ENCODE assay signal across 1 cellular context in the genomic region with DNA sequence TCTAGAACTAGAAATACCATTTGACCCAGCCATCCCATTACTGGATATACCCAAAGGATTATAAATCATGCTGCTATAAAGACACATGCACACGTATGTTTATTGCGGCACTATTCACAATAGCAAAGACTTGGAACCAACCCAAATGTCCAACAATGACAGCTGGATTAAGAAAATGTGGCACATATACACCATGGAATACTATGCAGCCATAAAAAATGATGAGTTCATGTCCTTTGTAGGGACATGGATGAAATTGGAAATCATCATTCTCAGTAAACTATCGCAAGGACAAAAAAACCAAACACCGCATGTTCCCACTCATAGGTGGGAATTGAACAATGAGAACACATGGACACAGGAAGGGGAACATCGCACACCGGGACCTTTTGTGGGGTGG. TPM values are rescaled to one million over a fixed set of nuclear protein-coding genes. Genes with fewer than 3 reads are reported as not detected.
"Had no signal": no experiment of that assay in that cellular context is flagged by ENCODE, and none has a peak within 500 bp of the region (broad histone marks: within the 10 kb centered on the region; RNA-seq: fewer than 3 reads in every experiment).

No MANE protein-coding gene starts in this region.

RNA-seq across cellular contexts. Expression of a gene that starts 58.5 kb away (rescaled TPM):
- polyA plus RNA-seq: IgD-negative memory B cell had no signal
